Comparison of ENCODE assay signal across 1 cellular context in the genomic region with DNA sequence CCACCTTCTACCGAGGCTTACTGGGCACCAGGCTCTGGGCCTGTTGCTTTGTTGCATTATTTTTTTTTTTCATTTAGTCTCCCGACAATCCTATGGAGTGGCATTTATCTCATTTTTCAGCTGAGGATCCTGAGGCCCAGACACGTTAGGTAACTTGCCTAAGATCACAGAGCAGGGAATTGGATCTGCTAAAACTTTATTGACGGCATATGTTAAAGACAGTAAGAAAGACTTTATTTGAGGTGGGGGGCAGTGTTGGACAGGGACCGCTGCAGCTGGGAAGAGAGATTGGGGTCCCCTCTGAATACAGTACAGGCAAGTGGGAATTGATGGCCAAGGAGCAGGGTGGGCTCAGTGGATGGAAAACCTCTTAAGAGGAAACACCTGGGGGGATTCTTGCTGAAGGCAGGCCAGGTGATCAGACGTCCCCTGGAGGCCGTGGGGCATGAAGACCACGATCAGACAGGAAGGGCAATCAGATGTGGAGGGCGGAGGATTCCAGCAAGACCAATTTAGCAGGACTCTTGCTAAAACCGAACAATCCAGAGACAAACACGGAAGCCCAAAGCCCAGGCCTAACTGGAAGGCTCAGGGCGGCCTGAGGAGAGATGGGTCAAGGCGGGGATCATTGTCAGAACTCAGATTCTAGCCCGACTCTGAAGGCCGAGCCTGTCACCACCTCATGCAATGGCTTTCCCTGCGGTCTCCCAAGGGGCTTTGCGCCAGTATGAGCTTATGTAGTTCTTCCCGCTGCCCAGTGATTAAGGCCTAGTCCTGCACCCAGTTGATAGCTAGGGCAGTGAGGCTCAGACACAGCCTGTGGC.
TF ChIP-seq lines count a peak whose summit lies in the region.

No MANE protein-coding gene starts in this region.

TF ChIP-seq in K562, 482 proteins besides CTCF, POLR2A, EP300 and RAD21:
- 0 out of 2 replicates have a peak, but pooled peaks have one; percentile 0 for TF ChIP-seq POLR2G (IDR thresholded peaks at IDR 0.05; ENCODE audit: low read depth, low read length)
- TF ChIP-seq, protein P1, sequence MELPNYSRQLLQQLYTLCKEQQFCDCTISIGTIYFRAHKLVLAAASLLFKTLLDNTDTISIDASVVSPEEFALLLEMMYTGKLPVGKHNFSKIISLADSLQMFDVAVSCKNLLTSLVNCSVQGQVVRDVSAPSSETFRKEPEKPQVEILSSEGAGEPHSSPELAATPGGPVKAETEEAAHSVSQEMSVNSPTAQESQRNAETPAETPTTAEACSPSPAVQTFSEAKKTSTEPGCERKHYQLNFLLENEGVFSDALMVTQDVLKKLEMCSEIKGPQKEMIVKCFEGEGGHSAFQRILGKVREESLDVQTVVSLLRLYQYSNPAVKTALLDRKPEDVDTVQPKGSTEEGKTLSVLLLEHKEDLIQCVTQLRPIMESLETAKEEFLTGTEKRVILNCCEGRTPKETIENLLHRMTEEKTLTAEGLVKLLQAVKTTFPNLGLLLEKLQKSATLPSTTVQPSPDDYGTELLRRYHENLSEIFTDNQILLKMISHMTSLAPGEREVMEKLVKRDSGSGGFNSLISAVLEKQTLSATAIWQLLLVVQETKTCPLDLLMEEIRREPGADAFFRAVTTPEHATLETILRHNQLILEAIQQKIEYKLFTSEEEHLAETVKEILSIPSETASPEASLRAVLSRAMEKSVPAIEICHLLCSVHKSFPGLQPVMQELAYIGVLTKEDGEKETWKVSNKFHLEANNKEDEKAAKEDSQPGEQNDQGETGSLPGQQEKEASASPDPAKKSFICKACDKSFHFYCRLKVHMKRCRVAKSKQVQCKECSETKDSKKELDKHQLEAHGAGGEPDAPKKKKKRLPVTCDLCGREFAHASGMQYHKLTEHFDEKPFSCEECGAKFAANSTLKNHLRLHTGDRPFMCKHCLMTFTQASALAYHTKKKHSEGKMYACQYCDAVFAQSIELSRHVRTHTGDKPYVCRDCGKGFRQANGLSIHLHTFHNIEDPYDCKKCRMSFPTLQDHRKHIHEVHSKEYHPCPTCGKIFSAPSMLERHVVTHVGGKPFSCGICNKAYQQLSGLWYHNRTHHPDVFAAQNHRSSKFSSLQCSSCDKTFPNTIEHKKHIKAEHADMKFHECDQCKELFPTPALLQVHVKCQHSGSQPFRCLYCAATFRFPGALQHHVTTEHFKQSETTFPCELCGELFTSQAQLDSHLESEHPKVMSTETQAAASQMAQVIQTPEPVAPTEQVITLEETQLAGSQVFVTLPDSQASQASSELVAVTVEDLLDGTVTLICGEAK (IDR thresholded peaks at IDR 0.05), result peak; percentile 78
- TF ChIP-seq, protein P1 (CRISPR knock-in tag; IDR thresholded peaks at IDR 0.05), result peak; percentile 63; the same call in 1 of the 2 replicates
- TF ChIP-seq ZFX (CRISPR knock-in tag; IDR thresholded peaks at IDR 0.05), result peak; percentile 35
- no peak for TF ChIP-seq ZNF324 (CRISPR knock-in tag; IDR thresholded peaks at IDR 0.05)
- TF ChIP-seq, protein P2, sequence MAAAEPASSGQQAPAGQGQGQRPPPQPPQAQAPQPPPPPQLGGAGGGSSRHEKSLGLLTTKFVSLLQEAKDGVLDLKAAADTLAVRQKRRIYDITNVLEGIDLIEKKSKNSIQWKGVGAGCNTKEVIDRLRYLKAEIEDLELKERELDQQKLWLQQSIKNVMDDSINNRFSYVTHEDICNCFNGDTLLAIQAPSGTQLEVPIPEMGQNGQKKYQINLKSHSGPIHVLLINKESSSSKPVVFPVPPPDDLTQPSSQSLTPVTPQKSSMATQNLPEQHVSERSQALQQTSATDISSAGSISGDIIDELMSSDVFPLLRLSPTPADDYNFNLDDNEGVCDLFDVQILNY (CRISPR knock-in tag; IDR thresholded peaks at IDR 0.05), result 0 out of 2 replicates have a peak, but pooled peaks have one; percentile 73
- no peak for TF ChIP-seq BRCA1 (IDR thresholded peaks at IDR 0.05)
- TF ChIP-seq BRCA1 (CRISPR knock-in tag; IDR thresholded peaks at IDR 0.05), result peak; percentile 16; the same call in 1 of the 2 replicates
- TF ChIP-seq, protein P3, sequence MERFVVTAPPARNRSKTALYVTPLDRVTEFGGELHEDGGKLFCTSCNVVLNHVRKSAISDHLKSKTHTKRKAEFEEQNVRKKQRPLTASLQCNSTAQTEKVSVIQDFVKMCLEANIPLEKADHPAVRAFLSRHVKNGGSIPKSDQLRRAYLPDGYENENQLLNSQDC (CRISPR knock-in tag; IDR thresholded peaks at IDR 0.05), result no peak
- TF ChIP-seq ZC3H4 (CRISPR knock-in tag; IDR thresholded peaks at IDR 0.05; ENCODE audit: borderline replicate concordance), result 0 out of 2 replicates have a peak, but pooled peaks have one; percentile 29
